ENCODE assay signal across 8 cellular contexts in genomic region chr1:228377664-228378452, GRCh38. TPM values are rescaled to one million over a fixed set of nuclear protein-coding genes. Genes with fewer than 3 reads are reported as not detected.
DNase-seq lines count a peak whose midpoint lies in the region; ATAC-seq and FAIRE-seq lines count a peak whose summit lies in the region.

No MANE protein-coding gene starts in this region.

- DNase-seq in HTR-8/SVneo (ENCODE audit: insufficient read length, low spot score) (no peak), right cardiac atrium (peak in 2 of 3 donors; percentile 71 to 83), NCI-H2227 (lab: John Stamatoyannopoulos, UW; ENCODE audit: unreplicated experiment) (no peak)
- DNase-seq in activated T-helper 2 cell treated with anti-CD3 and anti-CD28 coated beads, Interferon-gamma antibody, Interleukin-2, Interleukin-4, amounts not matched to agents 10 μg/mL and 5 μg/mL and 100 μg/mL, durations not matched to agents 14 hours and 24 hours and 36 hours (ENCODE audit: low spot score), result no peak
- no peak for DNase-seq in activated effector memory CD4-positive, alpha-beta T cell treated with anti-CD3 and anti-CD28 coated beads, Interleukin-2, amount 50 U/mL, for 16 hours

- H3K9me3 Mint-ChIP-seq in activated T-helper 2 cell treated with anti-CD3 and anti-CD28 coated beads, Interferon-gamma antibody, Interleukin-2, Interleukin-4, amounts not matched to agents 10 μg/mL and 5 μg/mL and 100 μg/mL, durations not matched to agents 14 hours and 24 hours and 36 hours, result no peaks in the 10 kb centered on the region

- no peak overlapping the region for H3K27ac Mint-ChIP-seq in activated T-helper 2 cell treated with anti-CD3 and anti-CD28 coated beads, Interferon-gamma antibody, Interleukin-2, Interleukin-4, amounts not matched to agents 10 μg/mL and 5 μg/mL and 100 μg/mL, durations not matched to agents 14 hours and 24 hours and 36 hours

- FAIRE-seq in HTR-8/SVneo (lab: Jason Lieb, UNC), result peak; percentile 13

- no peaks in the 10 kb centered on the region for H3K9me3 ChIP-seq in right cardiac atrium (ENCODE audit: control insufficient read depth, low read length)

- intact Hi-C loops in activated T-helper 2 cell treated with anti-CD3 and anti-CD28 coated beads, Interferon-gamma antibody, Interleukin-2, Interleukin-4, amounts not matched to agents 10 μg/mL and 5 μg/mL and 100 μg/mL, durations not matched to agents 14 hours and 24 hours and 36 hours (cut with micrococcal nuclease), result loop anchor here (2.0 kb wide), 1 partner anchor 81 kb away; a partner anchor contains a TSS
- intact Hi-C loops in right cardiac atrium (cut with DNase I), result no loop called here

- peaks cover 6% of the 10 kb centered on the region for H3K4me1 Mint-ChIP-seq in activated T-helper 2 cell treated with anti-CD3 and anti-CD28 coated beads, Interferon-gamma antibody, Interleukin-2, Interleukin-4, amounts not matched to agents 10 μg/mL and 5 μg/mL and 100 μg/mL, durations not matched to agents 14 hours and 24 hours and 36 hours (ENCODE audit: low read depth)

- 30% methylated on average over 34 of the region's 34 CpGs for WGBS in right cardiac atrium

- H3K27me3 Mint-ChIP-seq in activated T-helper 2 cell treated with anti-CD3 and anti-CD28 coated beads, Interferon-gamma antibody, Interleukin-2, Interleukin-4, amounts not matched to agents 10 μg/mL and 5 μg/mL and 100 μg/mL, durations not matched to agents 14 hours and 24 hours and 36 hours (ENCODE audit: low read depth), result peaks cover 33% of the 10 kb centered on the region

- peak overlapping the region; percentile 8 for H3K4me3 Mint-ChIP-seq in activated T-helper 2 cell treated with anti-CD3 and anti-CD28 coated beads, Interferon-gamma antibody, Interleukin-2, Interleukin-4, amounts not matched to agents 10 μg/mL and 5 μg/mL and 100 μg/mL, durations not matched to agents 14 hours and 24 hours and 36 hours (ENCODE audit: low read depth)

- peaks cover 4% of the 10 kb centered on the region for H3K4me1 ChIP-seq in right cardiac atrium (ENCODE audit: control insufficient read depth, insufficient read depth, low read length)

- no peak overlapping the region for H3K4me3 ChIP-seq in right cardiac atrium (ENCODE audit: low read length)
- H3K4me3 ChIP-seq in skin epidermis, result peak overlapping the region; percentile 24 to 64 (median 46)

- no peaks in the 10 kb centered on the region for H3K36me3 Mint-ChIP-seq in activated T-helper 2 cell treated with anti-CD3 and anti-CD28 coated beads, Interferon-gamma antibody, Interleukin-2, Interleukin-4, amounts not matched to agents 10 μg/mL and 5 μg/mL and 100 μg/mL, durations not matched to agents 14 hours and 24 hours and 36 hours (ENCODE audit: low read depth)

- H3K27ac ChIP-seq in right cardiac atrium (ENCODE audit: low read length) (no peak overlapping the region), skin epidermis (peak overlapping the region in 8 of 21 experiments; percentile 42 to 87 (median 67))

- ATAC-seq in right cardiac atrium, result peak; percentile 20 to 34
- no peak for ATAC-seq in HG02970 (IDR thresholded peaks at IDR 0.05; ENCODE audit: low FRiP score, unreplicated experiment)
- no peak for ATAC-seq in GM18861 (IDR thresholded peaks at IDR 0.05; ENCODE audit: unreplicated experiment)

- no peaks in the 10 kb centered on the region for H3K27me3 ChIP-seq in right cardiac atrium (ENCODE audit: control insufficient read depth, insufficient read depth)

RNA-seq across cellular contexts. Expression of gene TRIM11, which starts 28.8 kb away (rescaled TPM):
- total RNA-seq in activated T-helper 2 cell treated with anti-CD3 and anti-CD28 coated beads, Interferon-gamma antibody, Interleukin-2, Interleukin-4, amounts not matched to agents 10 μg/mL and 5 μg/mL and 100 μg/mL, durations not matched to agents 14 hours and 24 hours and 36 hours, result 58.3 and 60.5 TPM in 2 replicates
- total RNA-seq in right cardiac atrium, result 10 to 100 TPM in 1 of 4 donors, 1 to 10 TPM in 3; 8.9 to 10.7 (median 9.5) TPM
- polyA plus RNA-seq in right cardiac atrium, result 5.9 TPM

RNA-seq across cellular contexts. Expression of gene TRIM17, which starts 38.8 kb away (rescaled TPM):
- 2.3 and 2.7 TPM in 2 replicates for total RNA-seq in activated T-helper 2 cell treated with anti-CD3 and anti-CD28 coated beads, Interferon-gamma antibody, Interleukin-2, Interleukin-4, amounts not matched to agents 10 μg/mL and 5 μg/mL and 100 μg/mL, durations not matched to agents 14 hours and 24 hours and 36 hours
- total RNA-seq in right cardiac atrium, result 1 to 10 TPM in 2 of 4 donors, under 1 TPM in 2; 0.56 to 2.4 (median 1.2) TPM
- 0.41 TPM for polyA plus RNA-seq in right cardiac atrium

Comparison
In these comparisons a context has a peak if more than half of its experiments do, and no peak if none do; other contexts are left out.
1. DNase-seq: peak in right cardiac atrium (2 of 3); none in HTR-8/SVneo (single experiment), activated T-helper 2 cell treated with anti-CD3 and anti-CD28 coated beads, Interferon-gamma antibody, Interleukin-2, Interleukin-4, amounts not matched to agents 10 μg/mL and 5 μg/mL and 100 μg/mL, durations not matched to agents 14 hours and 24 hours and 36 hours (single experiment), NCI-H2227 (single experiment) and activated effector memory CD4-positive, alpha-beta T cell treated with anti-CD3 and anti-CD28 coated beads, Interleukin-2, amount 50 U/mL, for 16 hours (single experiment).
2. ATAC-seq: peak in right cardiac atrium (2 of 2); none in HG02970 (single experiment) and GM18861 (single experiment).